ENCODE assay signal across 8 cellular contexts in the genomic region with DNA sequence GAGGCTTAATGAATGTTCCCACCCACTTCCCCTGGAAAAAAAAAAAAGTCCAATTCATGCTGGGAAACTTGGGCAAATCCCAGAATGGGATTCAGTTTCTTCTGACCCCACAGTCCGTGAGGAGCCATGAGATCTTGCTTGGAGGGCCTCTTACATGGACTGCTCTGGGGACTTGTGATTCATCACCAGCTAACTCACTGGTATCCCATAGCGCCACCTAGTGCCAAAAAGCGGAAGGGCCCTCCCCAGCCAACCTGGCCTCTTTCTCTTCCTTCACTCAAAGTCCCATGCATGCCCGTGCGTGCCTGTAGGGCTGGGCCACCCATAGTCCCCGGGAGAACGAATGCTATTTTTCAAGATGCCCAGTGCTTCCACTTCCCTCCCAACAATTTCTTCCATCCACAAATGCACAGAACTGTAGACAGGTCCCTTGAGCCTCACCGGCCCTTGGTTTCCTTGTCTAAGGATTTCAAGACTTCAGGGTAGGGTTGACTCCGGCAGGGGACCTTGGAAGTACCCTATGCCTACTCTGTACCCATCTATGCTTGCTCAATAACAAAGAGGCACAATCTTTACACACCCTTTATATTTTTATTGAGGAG. TPM values are rescaled to one million over a fixed set of nuclear protein-coding genes. Genes with fewer than 3 reads are reported as not detected.
DNase-seq lines count a peak whose midpoint lies in the region; ATAC-seq, FAIRE-seq and TF ChIP-seq lines count a peak whose summit lies in the region.

No MANE protein-coding gene starts in this region.

- no peak overlapping the region for H3K27ac Mint-ChIP-seq in activated naive CD8-positive, alpha-beta T cell treated with anti-CD3 and anti-CD28 coated beads for 36 hours
- H3K27ac Mint-ChIP-seq in progenitor cell of endocrine pancreas, result no peak overlapping the region

- peaks cover 9% of the 10 kb centered on the region for H3K4me1 Mint-ChIP-seq in activated naive CD8-positive, alpha-beta T cell treated with anti-CD3 and anti-CD28 coated beads for 36 hours
- H3K4me1 Mint-ChIP-seq in progenitor cell of endocrine pancreas (ENCODE audit: low read depth), result peaks cover 23% of the 10 kb centered on the region

- ATAC-seq in Right ventricle myocardium superior (ENCODE audit: poor library complexity), result peak; percentile 87
- peak; percentile 91 for ATAC-seq in upper lobe of right lung

- DNase-seq in G401 (ENCODE audit: low spot score), result peak; percentile 89
- peak; percentile 74 for DNase-seq in H54 (ENCODE audit: insufficient read length, low spot score)
- DNase-seq in NCI-H1092 (lab: John Stamatoyannopoulos, UW), result peak; percentile 64
- DNase-seq in SKM-1 treated with dmso at 0.1 percent for 144 hours (lab: John Stamatoyannopoulos, UW; ENCODE audit: unreplicated experiment), result peak; percentile 54
- DNase-seq in activated naive CD8-positive, alpha-beta T cell treated with anti-CD3 and anti-CD28 coated beads for 36 hours, result peak; percentile 59
- DNase-seq in Right ventricle myocardium superior, result peak; percentile 89
- DNase-seq in progenitor cell of endocrine pancreas (ENCODE audit: low spot score, unreplicated experiment), result peak; percentile 64
- peak; percentile 82 for DNase-seq in upper lobe of right lung

- H3K9me3 Mint-ChIP-seq in activated naive CD8-positive, alpha-beta T cell treated with anti-CD3 and anti-CD28 coated beads for 36 hours, result no peaks in the 10 kb centered on the region
- H3K9me3 Mint-ChIP-seq in progenitor cell of endocrine pancreas (ENCODE audit: low read depth), result peaks cover 33% of the 10 kb centered on the region

- TF ChIP-seq CTCF in progenitor cell of endocrine pancreas (IDR thresholded peaks at IDR 0.05; ENCODE audit: unreplicated experiment), result peak; percentile 70
- peak; percentile 80 for TF ChIP-seq CTCF in upper lobe of right lung (IDR thresholded peaks at IDR 0.05)

- peaks cover 35% of the 10 kb centered on the region for H3K4me1 ChIP-seq in upper lobe of right lung

- no peak overlapping the region for H3K4me3 Mint-ChIP-seq in activated naive CD8-positive, alpha-beta T cell treated with anti-CD3 and anti-CD28 coated beads for 36 hours
- H3K4me3 Mint-ChIP-seq in progenitor cell of endocrine pancreas (ENCODE audit: low read depth), result no peak overlapping the region

- peak; percentile 38 for FAIRE-seq in H54 (lab: Jason Lieb, UNC)

- H3K36me3 Mint-ChIP-seq in activated naive CD8-positive, alpha-beta T cell treated with anti-CD3 and anti-CD28 coated beads for 36 hours, result no peaks in the 10 kb centered on the region
- H3K36me3 Mint-ChIP-seq in progenitor cell of endocrine pancreas (ENCODE audit: insufficient read depth), result peaks cover 16% of the 10 kb centered on the region

- H3K27me3 Mint-ChIP-seq in activated naive CD8-positive, alpha-beta T cell treated with anti-CD3 and anti-CD28 coated beads for 36 hours, result peaks cover 52% of the 10 kb centered on the region
- peaks cover 4% of the 10 kb centered on the region for H3K27me3 Mint-ChIP-seq in progenitor cell of endocrine pancreas

- H3K36me3 ChIP-seq in upper lobe of right lung, result no peaks in the 10 kb centered on the region

- in situ Hi-C loops in G401 (cut with HindIII; ENCODE audit: low sequenced_read_pairs), result loop anchor here (5.0 kb wide), 1 partner anchor 109 kb away; no protein-coding TSS in a partner anchor

- intact Hi-C loops in Right ventricle myocardium superior (cut with DNase I), result loop anchor here (5.0 kb wide), 1 partner anchor 124 kb away; no protein-coding TSS in a partner anchor
- intact Hi-C loops in upper lobe of right lung (cut with DNase I), result no loop called here

- no peak for TF ChIP-seq POLR2A in H54 (IDR thresholded peaks at IDR 0.05; ENCODE audit: low read depth, low read length)

- H3K27me3 ChIP-seq in upper lobe of right lung, result no peaks in the 10 kb centered on the region

- H3K4me3 ChIP-seq in upper lobe of right lung, result no peak overlapping the region

- H3K27ac ChIP-seq in upper lobe of right lung, result no peak overlapping the region

- no peaks in the 10 kb centered on the region for H3K9me3 ChIP-seq in upper lobe of right lung

RNA-seq across cellular contexts. Expression of a gene that starts 5.1 kb away (rescaled TPM):
- 2.0 and 2.3 TPM in 2 replicates for total RNA-seq in G401 (2014; rRNA removed; shearing (Covaris generic))
- under 1 TPM; 0.08 TPM for total RNA-seq in activated naive CD8-positive, alpha-beta T cell treated with anti-CD3 and anti-CD28 coated beads for 36 hours
- total RNA-seq in Right ventricle myocardium superior (2.4 TPM), progenitor cell of endocrine pancreas (19.4 and 21.1 TPM in 2 replicates), upper lobe of right lung (9.2 TPM)

RNA-seq across cellular contexts. Expression of a gene that starts 54.9 kb away (rescaled TPM):
- 13.3 and 19.6 TPM in 2 replicates for total RNA-seq in G401 (2014; rRNA removed; shearing (Covaris generic))
- total RNA-seq in activated naive CD8-positive, alpha-beta T cell treated with anti-CD3 and anti-CD28 coated beads for 36 hours, result 1 to 10 TPM; 6.2 to 6.3 TPM
- total RNA-seq in Right ventricle myocardium superior, result 10.7 TPM
- 19.0 and 22.5 TPM in 2 replicates for total RNA-seq in progenitor cell of endocrine pancreas
- 8.8 TPM for total RNA-seq in upper lobe of right lung
